In the genomic region with DNA sequence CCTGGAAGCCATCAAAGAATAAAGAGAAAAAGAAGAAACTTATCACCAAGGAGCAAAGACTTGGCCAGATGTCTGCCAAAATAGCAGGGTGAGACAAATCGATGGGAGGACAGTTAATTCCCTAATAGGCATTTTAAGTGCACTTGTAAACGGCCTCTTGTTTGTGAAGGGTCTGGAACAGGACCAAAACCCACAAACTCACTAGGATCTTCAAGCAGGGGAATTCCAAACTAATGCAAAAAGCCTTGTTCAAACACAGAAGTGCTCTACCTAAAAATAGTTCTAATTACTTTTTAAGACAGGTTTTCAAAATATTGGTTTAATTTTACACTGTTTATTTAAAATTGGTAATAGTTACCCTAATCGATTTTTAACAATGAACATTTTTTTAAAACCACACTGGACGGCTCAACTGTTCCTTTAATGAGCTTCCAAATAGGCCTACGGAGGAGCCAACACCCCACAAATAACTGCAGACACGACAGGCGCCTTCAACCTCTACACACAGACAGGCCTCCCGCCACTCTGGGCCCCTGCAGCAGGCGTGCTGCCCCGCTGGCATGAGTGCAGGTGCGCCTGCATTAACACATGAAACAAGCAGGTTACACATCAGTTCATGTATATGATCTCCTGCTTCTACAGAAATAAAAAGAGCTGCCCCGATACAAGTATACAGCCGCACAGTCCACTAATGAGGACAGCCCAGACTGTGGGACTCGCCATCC, we compare ENCODE assay signal across 14 cellular contexts. TPM values are rescaled to one million over a fixed set of nuclear protein-coding genes. Genes with fewer than 3 reads are reported as not detected.
DNase-seq lines count a peak whose midpoint lies in the region; ATAC-seq and TF ChIP-seq lines count a peak whose summit lies in the region.
"Had no signal": no experiment of that assay in that cellular context is flagged by ENCODE, and none has a peak within 500 bp of the region (broad histone marks: within the 10 kb centered on the region; RNA-seq: fewer than 3 reads in every experiment).

No MANE protein-coding gene starts in this region.

- H3K4me1 ChIP-seq in vagina: peaks cover 35% of the 10 kb centered on the region
- H3K4me1 ChIP-seq: suprapubic skin had no signal

- no peaks in the 10 kb centered on the region for H3K27me3 Mint-ChIP-seq in T-helper 1 cell treated with Interleukin-12 subunit alpha and Interleukin-12 subunit beta and Interleukin-4 antibody, amounts not matched to agents 30 μg/mL and 1 μg/mL, for 36 hours (ENCODE audit: low read depth)
- no peaks in the 10 kb centered on the region for H3K27me3 Mint-ChIP-seq in natural killer cell (ENCODE audit: low read depth in 2 of 2)
- H3K27me3 Mint-ChIP-seq: IgD-negative memory B cell had no signal

- no peak for TF ChIP-seq POLR2A in vagina (IDR thresholded peaks at IDR 0.05)

- no peaks in the 10 kb centered on the region for H3K27me3 ChIP-seq in vagina
- H3K27me3 ChIP-seq: sigmoid colon, suprapubic skin had no signal

- DNase-seq in T-helper 1 cell (no peak), NCI-H2227 treated with DMSO at 0.1 percent for 48 hours (lab: John Stamatoyannopoulos, UW) (peak; percentile 71), coronary artery (ENCODE audit: low spot score) (peak; percentile 26), vagina (ENCODE audit: extremely low spot score in 2 of 2) (no peak), GM19240 (ENCODE audit: insufficient read length, low spot score) (no peak), RPMI8226 (no peak), natural killer cell (no peak)
- DNase-seq: activated T-cell treated with anti-CD3 and anti-CD28 coated beads, Interleukin-2, amount 50 U/mL, for 72 hours; central memory CD4-positive, alpha-beta T cell; NCI-H526 treated with DMSO at 0.1 percent for 48 hours; sigmoid colon had no signal

- no peaks in the 10 kb centered on the region for H3K9me3 Mint-ChIP-seq in T-helper 1 cell treated with Interleukin-12 subunit alpha and Interleukin-12 subunit beta and Interleukin-4 antibody, amounts not matched to agents 30 μg/mL and 1 μg/mL, for 36 hours
- no peaks in the 10 kb centered on the region for H3K9me3 Mint-ChIP-seq in natural killer cell
- H3K9me3 Mint-ChIP-seq: activated T-cell treated with anti-CD3 and anti-CD28 coated beads, Interleukin-2, amount 50 U/mL, for 72 hours; IgD-negative memory B cell had no signal

- no peaks in the 10 kb centered on the region for H3K36me3 ChIP-seq in vagina

- peak overlapping the region; percentile 3 for H3K27ac Mint-ChIP-seq in T-helper 1 cell treated with Interleukin-12 subunit alpha and Interleukin-12 subunit beta and Interleukin-4 antibody, amounts not matched to agents 30 μg/mL and 1 μg/mL, for 36 hours
- H3K27ac Mint-ChIP-seq in natural killer cell: no peak overlapping the region
- H3K27ac Mint-ChIP-seq: activated T-cell treated with anti-CD3 and anti-CD28 coated beads, Interleukin-2, amount 50 U/mL, for 72 hours had no signal

- TF ChIP-seq CTCF in coronary artery (IDR thresholded peaks at IDR 0.05): no peak
- TF ChIP-seq CTCF in vagina (IDR thresholded peaks at IDR 0.05): no peak
- no peak for TF ChIP-seq CTCF in natural killer cell (IDR thresholded peaks at IDR 0.05)

- ATAC-seq in natural killer cell: no peak
- ATAC-seq: activated T-cell treated with anti-CD3 and anti-CD28 coated beads, Interleukin-2, amount 50 U/mL, for 72 hours had no signal

- intact Hi-C loops in vagina (cut with DNase I): no loop called here
- intact Hi-C loops in natural killer cell (cut with micrococcal nuclease): no loop called here

- no peaks in the 10 kb centered on the region for H3K9me3 ChIP-seq in vagina
- H3K9me3 ChIP-seq: sigmoid colon, suprapubic skin had no signal

- peaks cover 22% of the 10 kb centered on the region for H3K4me1 Mint-ChIP-seq in T-helper 1 cell treated with Interleukin-12 subunit alpha and Interleukin-12 subunit beta and Interleukin-4 antibody, amounts not matched to agents 30 μg/mL and 1 μg/mL, for 36 hours (ENCODE audit: low read depth)
- H3K4me1 Mint-ChIP-seq in natural killer cell: peaks cover 7 to 17% of the 10 kb centered on the region in 2 donors

- peaks cover 13% of the 10 kb centered on the region for H3K36me3 Mint-ChIP-seq in T-helper 1 cell treated with Interleukin-12 subunit alpha and Interleukin-12 subunit beta and Interleukin-4 antibody, amounts not matched to agents 30 μg/mL and 1 μg/mL, for 36 hours (ENCODE audit: low read depth)
- no peaks in the 10 kb centered on the region for H3K36me3 Mint-ChIP-seq in natural killer cell

- no peak overlapping the region for H3K4me3 ChIP-seq in coronary artery
- H3K4me3 ChIP-seq in vagina: no peak overlapping the region
- H3K4me3 ChIP-seq: sigmoid colon, suprapubic skin had no signal

- H3K27ac ChIP-seq in coronary artery: no peak overlapping the region
- H3K27ac ChIP-seq in vagina: peak overlapping the region; percentile 27
- H3K27ac ChIP-seq: suprapubic skin had no signal

- no peak overlapping the region for H3K4me3 Mint-ChIP-seq in T-helper 1 cell treated with Interleukin-12 subunit alpha and Interleukin-12 subunit beta and Interleukin-4 antibody, amounts not matched to agents 30 μg/mL and 1 μg/mL, for 36 hours
- H3K4me3 Mint-ChIP-seq in natural killer cell: no peak overlapping the region
- H3K4me3 Mint-ChIP-seq: activated T-cell treated with anti-CD3 and anti-CD28 coated beads, Interleukin-2, amount 50 U/mL, for 72 hours; IgD-negative memory B cell had no signal

RNA-seq across cellular contexts. Expression of gene UBE2G2, which starts 15.8 kb away (rescaled TPM):
- total RNA-seq in vagina: 96.5 TPM
- 100 to 1,000 TPM in 2 of 3 donors, 10 to 100 TPM in 1; 89.1 to 109 (median 107) TPM for total RNA-seq in natural killer cell

RNA-seq across cellular contexts. Expression of gene SUMO3, which starts 32.1 kb away (rescaled TPM):
- total RNA-seq in vagina (70.0 TPM), natural killer cell (10 to 100 TPM; 64.0 to 70.1 (median 65.2) TPM)

Comparison
In these comparisons a context has a peak if more than half of its experiments do, and no peak if none do; other contexts are left out.
1. DNase-seq: peak in NCI-H2227 treated with DMSO at 0.1 percent for 48 hours (single experiment) and coronary artery (single experiment); none in T-helper 1 cell (0 of 5), vagina (0 of 2), GM19240 (single experiment), RPMI8226 (single experiment) and natural killer cell (single experiment).